In the genomic region with DNA sequence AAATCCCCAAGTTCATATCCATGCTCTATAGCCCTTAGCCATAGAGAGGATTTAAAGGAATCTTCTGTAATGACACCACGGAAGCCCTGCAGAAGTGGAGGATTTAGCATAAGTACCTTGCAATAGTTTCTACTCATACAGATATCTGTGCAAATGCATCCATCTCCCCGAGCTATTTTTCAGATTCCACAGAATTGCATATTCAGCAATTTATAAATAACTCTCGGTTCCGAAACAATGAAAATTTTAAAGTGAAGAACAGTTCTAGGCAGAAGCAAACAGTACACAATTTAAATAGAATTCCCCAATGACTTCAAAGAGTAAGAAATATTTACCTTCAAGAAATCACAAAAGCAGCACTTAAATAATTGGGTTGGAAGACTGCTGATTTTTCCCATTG, we compare ENCODE assay signal across 3 cellular contexts.
A peak's percentile ranks its signal among the peaks of the same experiment; 100 is the strongest.
TF ChIP-seq lines count a peak whose summit lies in the region.

No MANE protein-coding gene starts in this region.

TF ChIP-seq in SK-N-SH treated with all-trans-retinoic acid at 6 μM for 48 hours, 23 proteins besides CTCF, POLR2A, EP300 and RAD21:
- TF ChIP-seq ZC3H10 (CRISPR knock-in tag; IDR thresholded peaks at IDR 0.05) (no peak), ISL1 (CRISPR knock-in tag; IDR thresholded peaks at IDR 0.05) (no peak), BACH2 (CRISPR knock-in tag; IDR thresholded peaks at IDR 0.05; ENCODE audit: borderline replicate concordance) (no peak), TCF4 (CRISPR knock-in tag; IDR thresholded peaks at IDR 0.05; ENCODE audit: borderline replicate concordance) (no peak), SNAI2 (CRISPR knock-in tag; IDR thresholded peaks at IDR 0.05) (no peak), ZNF565 (CRISPR knock-in tag; conservative IDR thresholded peaks at IDR 0.05; ENCODE audit: low read depth) (no peak), ESRRG (CRISPR knock-in tag; IDR thresholded peaks at IDR 0.05) (no peak), ZNF8 (CRISPR knock-in tag; IDR thresholded peaks at IDR 0.05) (no peak), CSDC2 (CRISPR knock-in tag; IDR thresholded peaks at IDR 0.05) (no peak)
- TF ChIP-seq, protein P1, sequence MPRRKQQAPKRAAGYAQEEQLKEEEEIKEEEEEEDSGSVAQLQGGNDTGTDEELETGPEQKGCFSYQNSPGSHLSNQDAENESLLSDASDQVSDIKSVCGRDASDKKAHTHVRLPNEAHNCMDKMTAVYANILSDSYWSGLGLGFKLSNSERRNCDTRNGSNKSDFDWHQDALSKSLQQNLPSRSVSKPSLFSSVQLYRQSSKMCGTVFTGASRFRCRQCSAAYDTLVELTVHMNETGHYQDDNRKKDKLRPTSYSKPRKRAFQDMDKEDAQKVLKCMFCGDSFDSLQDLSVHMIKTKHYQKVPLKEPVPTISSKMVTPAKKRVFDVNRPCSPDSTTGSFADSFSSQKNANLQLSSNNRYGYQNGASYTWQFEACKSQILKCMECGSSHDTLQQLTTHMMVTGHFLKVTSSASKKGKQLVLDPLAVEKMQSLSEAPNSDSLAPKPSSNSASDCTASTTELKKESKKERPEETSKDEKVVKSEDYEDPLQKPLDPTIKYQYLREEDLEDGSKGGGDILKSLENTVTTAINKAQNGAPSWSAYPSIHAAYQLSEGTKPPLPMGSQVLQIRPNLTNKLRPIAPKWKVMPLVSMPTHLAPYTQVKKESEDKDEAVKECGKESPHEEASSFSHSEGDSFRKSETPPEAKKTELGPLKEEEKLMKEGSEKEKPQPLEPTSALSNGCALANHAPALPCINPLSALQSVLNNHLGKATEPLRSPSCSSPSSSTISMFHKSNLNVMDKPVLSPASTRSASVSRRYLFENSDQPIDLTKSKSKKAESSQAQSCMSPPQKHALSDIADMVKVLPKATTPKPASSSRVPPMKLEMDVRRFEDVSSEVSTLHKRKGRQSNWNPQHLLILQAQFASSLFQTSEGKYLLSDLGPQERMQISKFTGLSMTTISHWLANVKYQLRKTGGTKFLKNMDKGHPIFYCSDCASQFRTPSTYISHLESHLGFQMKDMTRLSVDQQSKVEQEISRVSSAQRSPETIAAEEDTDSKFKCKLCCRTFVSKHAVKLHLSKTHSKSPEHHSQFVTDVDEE (CRISPR knock-in tag; IDR thresholded peaks at IDR 0.05), result no peak

TF ChIP-seq in SK-N-SH, 30 proteins besides CTCF, POLR2A, EP300 and RAD21:
- no peak for TF ChIP-seq RCOR1 (IDR thresholded peaks at IDR 0.05; ENCODE audit: low read length)
- TF ChIP-seq, protein P2, sequence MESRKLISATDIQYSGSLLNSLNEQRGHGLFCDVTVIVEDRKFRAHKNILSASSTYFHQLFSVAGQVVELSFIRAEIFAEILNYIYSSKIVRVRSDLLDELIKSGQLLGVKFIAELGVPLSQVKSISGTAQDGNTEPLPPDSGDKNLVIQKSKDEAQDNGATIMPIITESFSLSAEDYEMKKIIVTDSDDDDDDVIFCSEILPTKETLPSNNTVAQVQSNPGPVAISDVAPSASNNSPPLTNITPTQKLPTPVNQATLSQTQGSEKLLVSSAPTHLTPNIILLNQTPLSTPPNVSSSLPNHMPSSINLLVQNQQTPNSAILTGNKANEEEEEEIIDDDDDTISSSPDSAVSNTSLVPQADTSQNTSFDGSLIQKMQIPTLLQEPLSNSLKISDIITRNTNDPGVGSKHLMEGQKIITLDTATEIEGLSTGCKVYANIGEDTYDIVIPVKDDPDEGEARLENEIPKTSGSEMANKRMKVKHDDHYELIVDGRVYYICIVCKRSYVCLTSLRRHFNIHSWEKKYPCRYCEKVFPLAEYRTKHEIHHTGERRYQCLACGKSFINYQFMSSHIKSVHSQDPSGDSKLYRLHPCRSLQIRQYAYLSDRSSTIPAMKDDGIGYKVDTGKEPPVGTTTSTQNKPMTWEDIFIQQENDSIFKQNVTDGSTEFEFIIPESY (IDR thresholded peaks at IDR 0.05; ENCODE audit: borderline replicate concordance, low read depth), result no peak
- TF ChIP-seq GATA2 (CRISPR knock-in tag; IDR thresholded peaks at IDR 0.05), result no peak
- TF ChIP-seq TEAD4 (IDR thresholded peaks at IDR 0.05; ENCODE audit: borderline replicate concordance, insufficient read depth), result no peak
- no peak for TF ChIP-seq MEF2A (IDR thresholded peaks at IDR 0.05; ENCODE audit: borderline replicate concordance, low read depth)
- TF ChIP-seq FOXJ3 (CRISPR knock-in tag; IDR thresholded peaks at IDR 0.05), result no peak
- TF ChIP-seq NRF1 (IDR thresholded peaks at IDR 0.05; ENCODE audit: low read depth, low read length), result no peak
- no peak for TF ChIP-seq CHD2 (IDR thresholded peaks at IDR 0.05; ENCODE audit: low read length, partially characterized antibody)
- TF ChIP-seq FOXM1 (IDR thresholded peaks at IDR 0.05; ENCODE audit: low read depth), result no peak
- TF ChIP-seq, protein P3, sequence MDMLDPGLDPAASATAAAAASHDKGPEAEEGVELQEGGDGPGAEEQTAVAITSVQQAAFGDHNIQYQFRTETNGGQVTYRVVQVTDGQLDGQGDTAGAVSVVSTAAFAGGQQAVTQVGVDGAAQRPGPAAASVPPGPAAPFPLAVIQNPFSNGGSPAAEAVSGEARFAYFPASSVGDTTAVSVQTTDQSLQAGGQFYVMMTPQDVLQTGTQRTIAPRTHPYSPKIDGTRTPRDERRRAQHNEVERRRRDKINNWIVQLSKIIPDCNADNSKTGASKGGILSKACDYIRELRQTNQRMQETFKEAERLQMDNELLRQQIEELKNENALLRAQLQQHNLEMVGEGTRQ (IDR thresholded peaks at IDR 0.05; ENCODE audit: borderline replicate concordance, low read depth, low read length), result no peak
- no peak for TF ChIP-seq EZH2phosphoT487 (IDR thresholded peaks at IDR 0.05; ENCODE audit: borderline replicate concordance, low read depth)
- no peak for TF ChIP-seq TCF12 (IDR thresholded peaks at IDR 0.05)
- no peak for TF ChIP-seq POLR2AphosphoS5 (IDR thresholded peaks at IDR 0.05; ENCODE audit: low read depth, low read length)
- no peak for TF ChIP-seq JUND (IDR thresholded peaks at IDR 0.05)
- no peak for TF ChIP-seq YY1 (IDR thresholded peaks at IDR 0.05; ENCODE audit: low read depth)
- TF ChIP-seq TAF1 (IDR thresholded peaks at IDR 0.05; ENCODE audit: borderline replicate concordance, low read depth, low read length), result no peak
- TF ChIP-seq FOSL2 (IDR thresholded peaks at IDR 0.05; ENCODE audit: borderline replicate concordance, low read depth), result no peak
- TF ChIP-seq, protein P4, sequence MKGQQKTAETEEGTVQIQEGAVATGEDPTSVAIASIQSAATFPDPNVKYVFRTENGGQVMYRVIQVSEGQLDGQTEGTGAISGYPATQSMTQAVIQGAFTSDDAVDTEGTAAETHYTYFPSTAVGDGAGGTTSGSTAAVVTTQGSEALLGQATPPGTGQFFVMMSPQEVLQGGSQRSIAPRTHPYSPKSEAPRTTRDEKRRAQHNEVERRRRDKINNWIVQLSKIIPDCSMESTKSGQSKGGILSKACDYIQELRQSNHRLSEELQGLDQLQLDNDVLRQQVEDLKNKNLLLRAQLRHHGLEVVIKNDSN (IDR thresholded peaks at IDR 0.05; ENCODE audit: borderline replicate concordance, low read depth), result no peak
TF ChIP-seq in SK-N-SH: peak in this region for 0.

TF ChIP-seq in H1, 55 proteins besides CTCF, POLR2A, EP300 and RAD21:
- TF ChIP-seq TCF12 (IDR thresholded peaks at IDR 0.05; ENCODE audit: low read depth, low read length) (no peak), SP4 (IDR thresholded peaks at IDR 0.05; ENCODE audit: low read length) (no peak), TBP (IDR thresholded peaks at IDR 0.05; ENCODE audit: low read depth, low read length) (no peak), SAP30 (IDR thresholded peaks at IDR 0.05; ENCODE audit: insufficient read depth, insufficient replicate concordance, low read length) (no peak), MAFK (IDR thresholded peaks at IDR 0.05; ENCODE audit: low read depth, low read length) (peak; percentile 60; the same call in 1 of the 2 replicates), GTF2F1 (IDR thresholded peaks at IDR 0.05; ENCODE audit: borderline replicate concordance, low read depth, low read length) (no peak)
- TF ChIP-seq, protein P5, sequence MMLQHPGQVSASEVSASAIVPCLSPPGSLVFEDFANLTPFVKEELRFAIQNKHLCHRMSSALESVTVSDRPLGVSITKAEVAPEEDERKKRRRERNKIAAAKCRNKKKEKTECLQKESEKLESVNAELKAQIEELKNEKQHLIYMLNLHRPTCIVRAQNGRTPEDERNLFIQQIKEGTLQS (IDR thresholded peaks at IDR 0.05; ENCODE audit: insufficient read depth, low read depth, low read length), result no peak
